In genomic region chr10:119197921-119198320, GRCh38 we compare ENCODE assay signal across 1 cellular context.
TF ChIP-seq lines count a peak whose summit lies in the region.

No MANE protein-coding gene starts in this region.

TF ChIP-seq in endothelial cell of umbilical vein, 7 proteins besides CTCF, POLR2A, EP300 and RAD21:
- TF ChIP-seq JUN (IDR thresholded peaks at IDR 0.05; ENCODE audit: borderline replicate concordance, insufficient read depth, insufficient read length, low read depth), result peak; percentile 65
- peak; percentile 32 for TF ChIP-seq POLR2AphosphoS5 (IDR thresholded peaks at IDR 0.05; ENCODE audit: insufficient read depth, low read depth, low read length)
- peak; percentile 76 for TF ChIP-seq FOS (IDR thresholded peaks at IDR 0.05; ENCODE audit: borderline replicate concordance, insufficient read depth, low read length)
- no peak for TF ChIP-seq MYC (IDR thresholded peaks at IDR 0.05; ENCODE audit: low read depth, low read length)
